Comparison of ENCODE assay signal across 39 cellular contexts in the genomic region with DNA sequence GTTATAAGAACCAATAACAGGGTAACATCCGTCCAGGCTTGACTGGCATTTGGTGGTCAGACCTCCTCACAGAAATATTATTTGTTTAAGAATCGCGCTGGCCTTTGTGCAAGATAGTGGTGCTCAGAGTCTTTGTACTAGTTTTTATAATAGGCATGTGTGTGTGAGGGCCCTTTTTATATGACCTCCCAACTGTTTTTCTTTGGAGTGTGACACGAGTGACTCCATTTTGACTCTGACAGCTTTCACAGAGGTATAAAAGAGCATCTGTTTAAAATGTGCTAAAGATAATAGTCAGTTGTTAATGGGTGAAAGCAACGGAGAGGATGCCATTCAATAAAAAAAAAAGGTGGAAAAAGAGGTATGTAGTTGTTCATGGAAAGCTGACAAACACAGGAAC.
"Had no signal": no experiment of that assay in that cellular context is flagged by ENCODE, and none has a peak within 500 bp of the region (broad histone marks: within the 10 kb centered on the region; RNA-seq: fewer than 3 reads in every experiment).

No MANE protein-coding gene starts in this region.

- H3K9me3 Mint-ChIP-seq: activated naive CD4-positive, alpha-beta T cell treated with anti-CD3 and anti-CD28 coated beads for 36 hours; activated naive CD4-positive, alpha-beta T cell treated with anti-CD3 and anti-CD28 coated beads, Interleukin-2, amount 10 ng/mL, durations not matched to agents 7 days and 5 days; activated naive CD4-positive, alpha-beta T cell treated with anti-CD3 and anti-CD28 coated beads, Interleukin-2, amount 50 U/mL, for 24 hours; activated naive CD4-positive, alpha-beta T cell treated with anti-CD3 and anti-CD28 coated beads, Interleukin-2, amount 50 U/mL, for 72 hours; activated naive CD8-positive, alpha-beta T cell treated with anti-CD3 and anti-CD28 coated beads for 36 hours; activated naive CD8-positive, alpha-beta T cell treated with anti-CD3 and anti-CD28 coated beads, Interleukin-2, amount 10 ng/mL, durations not matched to agents 7 days and 5 days; activated naive CD8-positive, alpha-beta T cell treated with anti-CD3 and anti-CD28 coated beads, Interleukin-2, amount 50 U/mL, for 24 hours; activated T-cell treated with anti-CD3 and anti-CD28 coated beads, Interleukin-2, amount 50 U/mL, for 24 hours; activated T-cell treated with anti-CD3 and anti-CD28 coated beads, Interleukin-2, amount 50 U/mL, for 4 hours; activated T-cell treated with anti-CD3 and anti-CD28 coated beads, Interleukin-2, amount 50 U/mL, for 72 hours; activated T-helper 17 cell treated with anti-CD3 and anti-CD28 coated beads, Interleukin-2, amount 50 U/mL, for 72 hours; activated T-helper 2 cell treated with anti-CD3 and anti-CD28 coated beads, Interferon-gamma antibody, Interleukin-2, Interleukin-4, amounts not matched to agents 10 μg/mL and 5 μg/mL and 100 μg/mL, durations not matched to agents 14 hours and 24 hours and 36 hours; brain; central memory CD8-positive, alpha-beta T cell had no signal

- ATAC-seq: activated naive CD4-positive, alpha-beta T cell treated with anti-CD3 and anti-CD28 coated beads, Interleukin-2, amount 50 U/mL, for 72 hours; activated naive CD8-positive, alpha-beta T cell treated with anti-CD3 and anti-CD28 coated beads, Interleukin-2, amount 50 U/mL, for 24 hours; activated T-cell treated with anti-CD3 and anti-CD28 coated beads, Interleukin-2, amount 50 U/mL, for 4 hours; activated T-cell treated with anti-CD3 and anti-CD28 coated beads, Interleukin-2, amount 50 U/mL, for 72 hours; activated T-helper 17 cell treated with anti-CD3 and anti-CD28 coated beads, Interleukin-2, amount 50 U/mL, for 72 hours; body of pancreas had no signal

- H3K4me1 ChIP-seq: adrenal gland, ascending aorta, body of pancreas, breast epithelium had no signal

- H3K27me3 Mint-ChIP-seq: activated naive CD4-positive, alpha-beta T cell treated with anti-CD3 and anti-CD28 coated beads, Interleukin-2, amount 10 ng/mL, durations not matched to agents 7 days and 5 days; activated naive CD4-positive, alpha-beta T cell treated with anti-CD3 and anti-CD28 coated beads, Interleukin-2, amount 50 U/mL, for 24 hours; activated naive CD8-positive, alpha-beta T cell; activated naive CD8-positive, alpha-beta T cell treated with anti-CD3 and anti-CD28 coated beads for 36 hours; activated naive CD8-positive, alpha-beta T cell treated with anti-CD3 and anti-CD28 coated beads, Interleukin-2, amount 10 ng/mL, durations not matched to agents 7 days and 5 days; activated naive CD8-positive, alpha-beta T cell treated with anti-CD3 and anti-CD28 coated beads, Interleukin-2, amount 50 U/mL, for 24 hours; activated T-cell treated with anti-CD3 and anti-CD28 coated beads, Interleukin-2, amount 50 U/mL, for 24 hours; activated T-helper 17 cell treated with anti-CD3 and anti-CD28 coated beads, Interleukin-2, amount 50 U/mL, for 72 hours; central memory CD8-positive, alpha-beta T cell had no signal

- H3K27ac ChIP-seq: adrenal gland, ascending aorta, body of pancreas, brain microvascular endothelial cell, breast epithelium, cardiac muscle cell had no signal

- H3K4me1 Mint-ChIP-seq: brain; central memory CD8-positive, alpha-beta T cell had no signal

- H3K36me3 Mint-ChIP-seq: brain had no signal

- H3K36me3 ChIP-seq: adrenal gland, ascending aorta, brain microvascular endothelial cell, breast epithelium, cardiac muscle cell had no signal

- H3K27me3 ChIP-seq: adrenal gland, ascending aorta, body of pancreas, brain microvascular endothelial cell, breast epithelium, cardiac muscle cell had no signal

- FAIRE-seq: astrocyte, bronchial epithelial cell had no signal

- H3K27ac Mint-ChIP-seq: activated naive CD4-positive, alpha-beta T cell treated with anti-CD3 and anti-CD28 coated beads for 36 hours; activated naive CD4-positive, alpha-beta T cell treated with anti-CD3 and anti-CD28 coated beads, Interleukin-2, amount 10 ng/mL, durations not matched to agents 7 days and 5 days; activated naive CD4-positive, alpha-beta T cell treated with anti-CD3 and anti-CD28 coated beads, Interleukin-2, amount 50 U/mL, for 24 hours; activated naive CD4-positive, alpha-beta T cell treated with anti-CD3 and anti-CD28 coated beads, Interleukin-2, amount 50 U/mL, for 72 hours; activated naive CD8-positive, alpha-beta T cell; activated naive CD8-positive, alpha-beta T cell treated with anti-CD3 and anti-CD28 coated beads for 36 hours; activated naive CD8-positive, alpha-beta T cell treated with anti-CD3 and anti-CD28 coated beads, Interleukin-2, amount 10 ng/mL, durations not matched to agents 7 days and 5 days; activated naive CD8-positive, alpha-beta T cell treated with anti-CD3 and anti-CD28 coated beads, Interleukin-2, amount 50 U/mL, for 24 hours; activated T-cell treated with anti-CD3 and anti-CD28 coated beads, Interleukin-2, amount 50 U/mL, for 24 hours; activated T-cell treated with anti-CD3 and anti-CD28 coated beads, Interleukin-2, amount 50 U/mL, for 72 hours; activated T-helper 17 cell treated with anti-CD3 and anti-CD28 coated beads, Interleukin-2, amount 50 U/mL, for 72 hours; brain had no signal

- H3K4me3 Mint-ChIP-seq: activated naive CD4-positive, alpha-beta T cell treated with anti-CD3 and anti-CD28 coated beads for 36 hours; activated naive CD4-positive, alpha-beta T cell treated with anti-CD3 and anti-CD28 coated beads, Interleukin-2, amount 10 ng/mL, durations not matched to agents 7 days and 5 days; activated naive CD4-positive, alpha-beta T cell treated with anti-CD3 and anti-CD28 coated beads, Interleukin-2, amount 50 U/mL, for 24 hours; activated naive CD8-positive, alpha-beta T cell; activated naive CD8-positive, alpha-beta T cell treated with anti-CD3 and anti-CD28 coated beads for 36 hours; activated naive CD8-positive, alpha-beta T cell treated with anti-CD3 and anti-CD28 coated beads, Interleukin-2, amount 10 ng/mL, durations not matched to agents 7 days and 5 days; activated naive CD8-positive, alpha-beta T cell treated with anti-CD3 and anti-CD28 coated beads, Interleukin-2, amount 50 U/mL, for 24 hours; activated T-cell treated with anti-CD3 and anti-CD28 coated beads, Interleukin-2, amount 50 U/mL, for 24 hours; activated T-cell treated with anti-CD3 and anti-CD28 coated beads, Interleukin-2, amount 50 U/mL, for 4 hours; activated T-cell treated with anti-CD3 and anti-CD28 coated beads, Interleukin-2, amount 50 U/mL, for 72 hours; activated T-helper 17 cell treated with anti-CD3 and anti-CD28 coated beads, Interleukin-2, amount 50 U/mL, for 72 hours; brain; central memory CD8-positive, alpha-beta T cell had no signal

- H3K4me3 ChIP-seq: adrenal gland, ascending aorta, body of pancreas, breast epithelium, cardiac muscle cell had no signal

- DNase-seq: activated effector memory CD4-positive, alpha-beta T cell treated with anti-CD3 and anti-CD28 coated beads, Interleukin-2, amount 50 U/mL, for 16 hours; activated effector memory CD4-positive, alpha-beta T cell treated with Interleukin-2 at 50 U/mL for 16 hours; activated gamma-delta T cell; activated gamma-delta T cell treated with Interleukin-2 at 50 U/mL for 16 hours; activated naive CD4-positive, alpha-beta T cell; activated naive CD4-positive, alpha-beta T cell treated with anti-CD3 and anti-CD28 coated beads for 36 hours; activated naive CD4-positive, alpha-beta T cell treated with anti-CD3 and anti-CD28 coated beads, Interleukin-2, amount 10 ng/mL, durations not matched to agents 7 days and 5 days; activated naive CD4-positive, alpha-beta T cell treated with anti-CD3 and anti-CD28 coated beads, Interleukin-2, amount 50 U/mL, for 16 hours; activated naive CD4-positive, alpha-beta T cell treated with Interleukin-2 at 50 U/mL for 16 hours; activated naive CD8-positive, alpha-beta T cell treated with anti-CD3 and anti-CD28 coated beads for 36 hours; activated naive CD8-positive, alpha-beta T cell treated with anti-CD3 and anti-CD28 coated beads, Interleukin-2, amount 10 ng/mL, durations not matched to agents 7 days and 5 days; activated naive CD8-positive, alpha-beta T cell treated with anti-CD3 and anti-CD28 coated beads, Interleukin-2, amount 50 U/mL, for 24 hours; activated T-cell treated with anti-CD3 and anti-CD28 coated beads, Interleukin-2, amount 50 U/mL, for 1 hour; activated T-cell treated with anti-CD3 and anti-CD28 coated beads, Interleukin-2, amount 50 U/mL, for 24 hours; activated T-cell treated with anti-CD3 and anti-CD28 coated beads, Interleukin-2, amount 50 U/mL, for 4 hours; activated T-cell treated with anti-CD3 and anti-CD28 coated beads, Interleukin-2, amount 50 U/mL, for 48 hours; activated T-cell treated with anti-CD3 and anti-CD28 coated beads, Interleukin-2, amount 50 U/mL, for 72 hours; adrenal gland; amniotic stem cell; amygdala; anterior cingulate cortex; aorta; body of pancreas; brain microvascular endothelial cell; caudate nucleus; central memory CD4-positive, alpha-beta T cell; cerebellar nuclear complex had no signal

- H3K9me3 ChIP-seq: ascending aorta, body of pancreas, breast epithelium had no signal
